ENCODE assay signal across 9 cellular contexts in the genomic region with DNA sequence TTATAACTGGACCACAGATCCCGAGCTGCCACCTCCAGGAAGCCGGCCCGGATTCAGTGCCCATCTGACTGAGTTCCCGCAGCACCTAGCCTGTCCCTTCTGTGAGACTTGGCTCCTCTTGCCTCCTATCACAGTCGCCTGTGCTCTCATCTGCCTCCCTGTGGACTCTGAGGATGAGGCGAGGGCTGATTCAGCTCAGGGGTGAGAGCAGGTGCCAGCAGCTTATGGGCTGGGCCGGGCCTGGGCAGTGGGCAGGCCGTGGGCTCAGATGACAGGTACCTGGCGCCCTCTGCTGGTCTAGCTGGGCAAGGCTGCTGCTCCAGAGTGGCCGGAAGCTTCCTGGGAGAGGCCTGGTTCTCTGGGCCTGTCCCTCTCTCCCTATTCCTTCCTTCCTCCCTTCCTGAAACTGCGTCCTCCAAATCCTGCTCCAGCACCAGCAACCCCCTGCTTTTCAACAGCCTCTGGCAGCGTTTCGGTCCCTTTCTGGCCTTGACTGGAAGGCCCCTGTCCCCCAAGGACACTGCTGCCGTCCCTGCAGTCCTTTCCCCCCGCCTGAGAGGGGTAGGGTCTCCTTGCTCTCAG. TPM values are rescaled to one million over a fixed set of nuclear protein-coding genes. Genes with fewer than 3 reads are reported as not detected.
A peak's percentile ranks its signal among the peaks of the same experiment; 100 is the strongest.
DNase-seq lines count a peak whose midpoint lies in the region; ATAC-seq and TF ChIP-seq lines count a peak whose summit lies in the region.
"Had no signal": no experiment of that assay in that cellular context is flagged by ENCODE, and none has a peak within 500 bp of the region (broad histone marks: within the 10 kb centered on the region; RNA-seq: fewer than 3 reads in every experiment).

No MANE protein-coding gene starts in this region.

- no peaks in the 10 kb centered on the region for H3K27me3 ChIP-seq in body of pancreas
- no peaks in the 10 kb centered on the region for H3K27me3 ChIP-seq in smooth muscle cell (ENCODE audit: low read depth)

- no peaks in the 10 kb centered on the region for H4K20me1 ChIP-seq in smooth muscle cell (ENCODE audit: low read depth)

- no peak overlapping the region for H3K4me2 ChIP-seq in smooth muscle cell

- H3K9ac ChIP-seq in smooth muscle cell (ENCODE audit: low read depth): no peak overlapping the region

- DNase-seq in GM04504 (ENCODE audit: low read depth) (peak; percentile 80), NCI-H2029 (lab: John Stamatoyannopoulos, UW) (peak; percentile 97), T1000 (lab: John Stamatoyannopoulos, UW) (peak; percentile 74), body of pancreas (peak; percentile 87 to 94 (median 91)), iPS DF 4.7 (ENCODE audit: extremely low read depth, low spot score) (peak; percentile 93), smooth muscle cell (lab: John Stamatoyannopoulos, UW; ENCODE audit: unreplicated experiment) (peak; percentile 48)

- H3F3A ChIP-seq in smooth muscle cell (ENCODE audit: low read depth): no peaks in the 10 kb centered on the region

- TF ChIP-seq CTCF in body of pancreas (IDR thresholded peaks at IDR 0.05) (peak; percentile 77 to 95 (median 87)), smooth muscle cell (IDR thresholded peaks at IDR 0.05; ENCODE audit: borderline replicate concordance, insufficient read depth, poor library complexity, severe bottlenecking) (peak; percentile 86)

- H3K27ac ChIP-seq in body of pancreas (no peak overlapping the region), smooth muscle cell (ENCODE audit: low read depth) (no peak overlapping the region)

- H3K36me3 ChIP-seq in body of pancreas (replicated peaks in 1 of 2; ENCODE audit: insufficient read depth in 1 of 2, low read depth in 2 of 2) (no peaks in the 10 kb centered on the region), smooth muscle cell (ENCODE audit: low read depth) (no peaks in the 10 kb centered on the region)

- no peaks in the 10 kb centered on the region for H3K79me2 ChIP-seq in smooth muscle cell (ENCODE audit: low read depth)

- ATAC-seq in HG02852 (IDR thresholded peaks at IDR 0.05; ENCODE audit: unreplicated experiment) (peak; percentile 57), body of pancreas (peak; percentile 100), GM21576 (IDR thresholded peaks at IDR 0.05; ENCODE audit: unreplicated experiment) (no peak)

- intact Hi-C loops in body of pancreas (cut with DNase I): no loop called here

- no peak overlapping the region for H2AFZ ChIP-seq in smooth muscle cell (ENCODE audit: low read depth)

- 31 to 34% methylated on average over 15 of the region's 15 CpGs for WGBS in body of pancreas, 2 donors
- WGBS in smooth muscle cell (ENCODE audit: low lambda C conversion rate): 41% methylated on average over 14 of the region's 15 CpGs

- no peaks in the 10 kb centered on the region for H3K9me3 ChIP-seq in body of pancreas
- H3K9me3 ChIP-seq in smooth muscle cell (replicated peaks; ENCODE audit: low read depth): no peaks in the 10 kb centered on the region

- H3K4me3 ChIP-seq in body of pancreas: no peak overlapping the region
- no peak overlapping the region for H3K4me3 ChIP-seq in smooth muscle cell

- TF ChIP-seq POLR2A in body of pancreas (IDR thresholded peaks at IDR 0.05): no peak

- no peaks in the 10 kb centered on the region for H3K4me1 ChIP-seq in body of pancreas
- no peaks in the 10 kb centered on the region for H3K4me1 ChIP-seq in smooth muscle cell (ENCODE audit: low read depth)

RNA-seq across cellular contexts. Expression of gene PCSK9, which starts 17.3 kb away (rescaled TPM):
- 10 to 100 TPM in 1 of 2 donors, 1 to 10 TPM in 1; 6.0 to 13.8 TPM for total RNA-seq in body of pancreas
- 0.18 TPM in 1 of 2 replicates, not detected in the other for total RNA-seq in smooth muscle cell
- 0.47 and 0.70 TPM in 2 replicates for polyA plus RNA-seq in smooth muscle cell

RNA-seq across cellular contexts. Expression of gene BSND, which starts 23.3 kb away (rescaled TPM):
- total RNA-seq in body of pancreas (not detected), smooth muscle cell (not detected in 2 replicates)
- not detected in 2 replicates for polyA plus RNA-seq in smooth muscle cell
- total RNA-seq: skeletal muscle tissue had no signal

RNA-seq across cellular contexts. Expression of gene TMEM61, which starts 41.6 kb away (rescaled TPM):
- total RNA-seq in body of pancreas (1 to 10 TPM; 2.0 to 3.6 TPM), smooth muscle cell (0.13 and 0.18 TPM in 2 replicates)
- 0.44 and 0.86 TPM in 2 replicates for polyA plus RNA-seq in smooth muscle cell
- total RNA-seq: skeletal muscle tissue had no signal
